8 cellular contexts compared by ENCODE assay signal in genomic region chr17:78717431-78717980, GRCh38.
DNase-seq lines count a peak whose midpoint lies in the region; ATAC-seq, FAIRE-seq and TF ChIP-seq lines count a peak whose summit lies in the region.

No MANE protein-coding gene starts in this region.

- TF ChIP-seq CTCF in activated B cell treated with CpG ODN at 0.5 μM for 24 hours (IDR thresholded peaks at IDR 0.05) (no peak), D721Med (IDR thresholded peaks at IDR 0.05; ENCODE audit: insufficient read depth, missing control alignments) (no peak)

- no peaks in the 10 kb centered on the region for H3K9me3 Mint-ChIP-seq in activated B cell treated with CpG ODN at 0.5 μM for 24 hours

- POLR2A ChIA-PET in activated B cell treated with CpG ODN at 0.5 μM for 24 hours (lab: Charles Lee): interaction anchor here (0.6 to 15.8 kb wide), 8 partner anchors 9 to 456 kb away, joined by 3 to 396 read pairs (median 12); no protein-coding TSS in a partner anchor

- DNase-seq in C1 segment of cervical spinal cord (lab: John Stamatoyannopoulos, UW): peak in 12 of 14 donors; percentile 78 to 91 (median 84)
- DNase-seq in HuH-7 (ENCODE audit: low spot score): peak; percentile 32
- DNase-seq in activated B cell treated with CpG ODN at 0.5 μM for 24 hours: no peak
- DNase-seq in globus pallidus (ENCODE audit: low spot score): peak; percentile 97
- DNase-seq in posterior cingulate gyrus: peak; percentile 50 to 94 (median 72)
- DNase-seq in D721Med (ENCODE audit: insufficient read length, low spot score): no peak
- no peak for DNase-seq in iPS-NIHi11 (ENCODE audit: low spot score)

- peaks cover 97% of the 10 kb centered on the region for H3K4me1 Mint-ChIP-seq in activated B cell treated with CpG ODN at 0.5 μM for 24 hours

- intact Hi-C loops in activated B cell treated with CpG ODN at 0.5 μM for 24 hours (cut with micrococcal nuclease): no loop called here
- intact Hi-C loops in posterior cingulate gyrus (cut with DNase I): no loop called here

- CTCF ChIA-PET in activated B cell treated with CpG ODN at 0.5 μM for 24 hours (lab: Charles Lee): interaction anchor here (0.8 to 3.2 kb wide), 6 partner anchors 10 to 63 kb away, joined by 3 to 42 read pairs (median 3); no protein-coding TSS in a partner anchor

- H3K27ac Mint-ChIP-seq in activated B cell treated with CpG ODN at 0.5 μM for 24 hours: peak overlapping the region; percentile 78

- H3K27me3 Mint-ChIP-seq in activated B cell treated with CpG ODN at 0.5 μM for 24 hours: no peaks in the 10 kb centered on the region

- peaks cover 17% of the 10 kb centered on the region for H3K36me3 Mint-ChIP-seq in activated B cell treated with CpG ODN at 0.5 μM for 24 hours (ENCODE audit: low read depth)

- no peak for FAIRE-seq in D721Med (lab: Jason Lieb, UNC)

- ATAC-seq in activated B cell treated with CpG ODN at 0.5 μM for 24 hours (ENCODE audit: low read depth): no peak
- ATAC-seq in HG02610 (IDR thresholded peaks at IDR 0.05; ENCODE audit: unreplicated experiment): no peak

- H3K4me3 Mint-ChIP-seq in activated B cell treated with CpG ODN at 0.5 μM for 24 hours: peak overlapping the region; percentile 65

Comparison
In these comparisons a context has a peak if more than half of its experiments do, and no peak if none do; other contexts are left out.
1. DNase-seq: peak in C1 segment of cervical spinal cord (12 of 14), HuH-7 (single experiment), globus pallidus (single experiment) and posterior cingulate gyrus (10 of 10); none in activated B cell treated with CpG ODN at 0.5 μM for 24 hours (single experiment), D721Med (single experiment) and iPS-NIHi11 (single experiment).